ENCODE assay signal across 8 cellular contexts in the genomic region with DNA sequence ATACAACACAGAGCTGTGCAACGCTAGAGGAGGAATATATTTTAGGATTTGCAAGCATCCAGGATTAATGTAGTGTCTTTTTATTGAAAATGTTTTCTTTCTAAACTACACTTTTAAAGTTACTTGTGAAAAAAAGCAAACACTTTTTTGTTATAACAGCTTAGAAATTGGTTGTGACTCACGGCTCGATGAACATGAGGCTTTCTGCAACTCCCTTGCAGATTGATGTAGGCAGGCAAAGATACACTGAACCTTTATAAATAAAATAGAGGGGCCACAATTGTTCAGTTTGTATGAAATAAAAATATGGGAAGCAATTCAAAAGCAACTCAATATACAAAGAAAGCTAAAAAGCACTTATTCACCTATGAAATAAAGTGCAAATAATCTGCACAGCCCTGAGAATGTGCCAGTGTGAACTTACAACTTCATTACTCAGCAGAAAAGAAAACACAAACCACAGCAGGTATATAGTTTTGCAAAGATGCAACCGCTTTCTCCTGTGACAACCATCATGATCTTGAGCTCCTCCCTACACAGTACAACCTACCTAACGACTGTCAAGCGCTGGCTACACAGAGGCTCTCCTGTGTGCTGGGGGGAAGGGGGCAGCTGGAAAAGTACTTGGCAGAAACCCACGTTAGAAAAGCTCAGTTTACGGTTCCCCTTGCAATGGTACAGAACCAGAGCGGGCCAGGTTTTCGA. TPM values are rescaled to one million over a fixed set of nuclear protein-coding genes. Genes with fewer than 3 reads are reported as not detected.
DNase-seq lines count a peak whose midpoint lies in the region; ATAC-seq and TF ChIP-seq lines count a peak whose summit lies in the region.

No MANE protein-coding gene starts in this region.

- in situ Hi-C loops in gastrocnemius medialis (cut with MboI; ENCODE audit: low sequenced_read_pairs in 4 of 4) = no loop called here

- peak overlapping the region; percentile 93 for H3K27ac Mint-ChIP-seq in activated CD8-positive, alpha-beta T cell treated with anti-CD3 and anti-CD28 coated beads for 36 hours

- H3K4me1 ChIP-seq in gastrocnemius medialis = peaks cover 10 to 18% of the 10 kb centered on the region in 2 donors

- TF ChIP-seq POLR2A in gastrocnemius medialis (IDR thresholded peaks at IDR 0.05) = no peak

- peaks cover 6 to 47% of the 10 kb centered on the region in 2 donors for H3K36me3 ChIP-seq in gastrocnemius medialis

- POLR2A ChIA-PET in activated CD8-positive, alpha-beta T cell treated with anti-CD3 and anti-CD28 coated beads for 36 hours (lab: Charles Lee) = interaction anchor here (0.5 to 2.4 kb wide), 14 partner anchors 10 to 1219 kb away, joined by 3 to 7 read pairs (median 4); a partner anchor contains a TSS

- H3K27me3 ChIP-seq in gastrocnemius medialis = no peaks in the 10 kb centered on the region

- CTCF ChIA-PET in activated CD8-positive, alpha-beta T cell treated with anti-CD3 and anti-CD28 coated beads for 36 hours (lab: Charles Lee) = interaction anchor here (0.8 to 3.3 kb wide), 13 partner anchors 9 to 134 kb away, joined by 3 to 18 read pairs (median 4); a partner anchor contains a TSS

- H3K27me3 Mint-ChIP-seq in activated CD8-positive, alpha-beta T cell treated with anti-CD3 and anti-CD28 coated beads for 36 hours = no peaks in the 10 kb centered on the region

- intact Hi-C loops in activated CD8-positive, alpha-beta T cell treated with anti-CD3 and anti-CD28 coated beads for 36 hours (cut with micrococcal nuclease) = no loop called here
- intact Hi-C loops in left cardiac atrium (cut with DNase I) (no loop called here), gastrocnemius medialis (cut with DNase I; ENCODE audit: low total_unique reads) (no loop called here)

- ATAC-seq in HG03097 (IDR thresholded peaks at IDR 0.05; ENCODE audit: low FRiP score, unreplicated experiment) (peak; percentile 13), left cardiac atrium (peak; percentile 10 to 20), gastrocnemius medialis (no peak)
- peak; percentile 12 for ATAC-seq in activated CD8-positive, alpha-beta T cell treated with anti-CD3 and anti-CD28 coated beads for 36 hours

- no peaks in the 10 kb centered on the region for H3K9me3 Mint-ChIP-seq in activated CD8-positive, alpha-beta T cell treated with anti-CD3 and anti-CD28 coated beads for 36 hours

- peaks cover 37% of the 10 kb centered on the region for H3K36me3 Mint-ChIP-seq in activated CD8-positive, alpha-beta T cell treated with anti-CD3 and anti-CD28 coated beads for 36 hours (ENCODE audit: low read depth)

- DNase-seq in activated CD8-positive, alpha-beta T cell treated with anti-CD3 and anti-CD28 coated beads for 36 hours = no peak
- DNase-seq in left cardiac atrium = no peak
- no peak for DNase-seq in gastrocnemius medialis
- no peak for DNase-seq in LoVo (ENCODE audit: low spot score)
- no peak for DNase-seq in globus pallidus (ENCODE audit: low spot score)
- no peak for DNase-seq in HuH-7 (ENCODE audit: low spot score)

- H3K4me3 Mint-ChIP-seq in activated CD8-positive, alpha-beta T cell treated with anti-CD3 and anti-CD28 coated beads for 36 hours = peak overlapping the region; percentile 92

- peaks cover 29% of the 10 kb centered on the region for H3K4me1 Mint-ChIP-seq in activated CD8-positive, alpha-beta T cell treated with anti-CD3 and anti-CD28 coated beads for 36 hours (ENCODE audit: low read depth)

- peak overlapping the region; percentile 92 to 98 (median 94) for H3K27ac ChIP-seq in gastrocnemius medialis

- peak overlapping the region; percentile 97 for H3K4me3 ChIP-seq in GM12875 (ENCODE audit: low read depth, low read length)
- H3K4me3 ChIP-seq in gastrocnemius medialis = peak overlapping the region; percentile 73 to 93 (median 90)

- no peaks in the 10 kb centered on the region for H3K9me3 ChIP-seq in gastrocnemius medialis

- TF ChIP-seq CTCF in GM12875 (IDR thresholded peaks at IDR 0.05; ENCODE audit: borderline replicate concordance, insufficient read depth, low read depth, low read length) (no peak), gastrocnemius medialis (IDR thresholded peaks at IDR 0.05 in 4 of 5, conservative IDR thresholded peaks at IDR 0.05 in 1 of 5) (no peak)
- TF ChIP-seq CTCF in activated CD8-positive, alpha-beta T cell treated with anti-CD3 and anti-CD28 coated beads for 36 hours (IDR thresholded peaks at IDR 0.05) = no peak

RNA-seq across cellular contexts. Expression of a gene that starts 0.9 kb away (rescaled TPM):
- 10 to 100 TPM; 68.0 to 72.8 TPM for total RNA-seq in activated CD8-positive, alpha-beta T cell treated with anti-CD3 and anti-CD28 coated beads for 36 hours
- 10 to 100 TPM; 28.2 to 32.9 TPM for total RNA-seq in left cardiac atrium
- 10 to 100 TPM; 18.4 to 53.5 (median 31.1) TPM for total RNA-seq in gastrocnemius medialis

RNA-seq across cellular contexts. Expression of a gene that starts 6.3 kb away (rescaled TPM):
- total RNA-seq in activated CD8-positive, alpha-beta T cell treated with anti-CD3 and anti-CD28 coated beads for 36 hours = 10 to 100 TPM; 18.3 to 21.5 TPM
- total RNA-seq in left cardiac atrium (100 to 1,000 TPM; 119 to 160 TPM), gastrocnemius medialis (100 to 1,000 TPM in 3 of 4 donors, 10 to 100 TPM in 1; 85.2 to 288 (median 251) TPM)

RNA-seq across cellular contexts. Expression of a gene that starts 47.4 kb away (rescaled TPM):
- not detected for total RNA-seq in activated CD8-positive, alpha-beta T cell treated with anti-CD3 and anti-CD28 coated beads for 36 hours
- total RNA-seq in left cardiac atrium = 10 to 100 TPM; 14.8 to 15.3 TPM
- total RNA-seq in gastrocnemius medialis = 1 to 10 TPM; 1.2 to 2.2 (median 1.6) TPM

RNA-seq across cellular contexts. Expression of a gene that starts 48.0 kb away (rescaled TPM):
- 1 to 10 TPM; 2.2 to 3.2 TPM for total RNA-seq in activated CD8-positive, alpha-beta T cell treated with anti-CD3 and anti-CD28 coated beads for 36 hours
- total RNA-seq in left cardiac atrium (not detected), gastrocnemius medialis (not detected)

RNA-seq across cellular contexts. Expression of a gene that starts 51.8 kb away (rescaled TPM):
- total RNA-seq in activated CD8-positive, alpha-beta T cell treated with anti-CD3 and anti-CD28 coated beads for 36 hours = not detected
- total RNA-seq in left cardiac atrium (100 to 1,000 TPM in 1 of 2 donors, 10 to 100 TPM in 1; 62.0 to 232 TPM), gastrocnemius medialis (100 to 1,000 TPM in 1 of 4 donors, 10 to 100 TPM in 2, not detected in 1; 12.3 to 172 (median 49.7) TPM)

Comparison
In these comparisons a context has a peak if more than half of its experiments do, and no peak if none do; other contexts are left out.
1. ATAC-seq: peak in HG03097 (single experiment), activated CD8-positive, alpha-beta T cell treated with anti-CD3 and anti-CD28 coated beads for 36 hours (single experiment) and left cardiac atrium (2 of 2); none in gastrocnemius medialis (0 of 2).
2. RNA of a gene that starts 47.4 kb away (total RNA-seq): 14.8 to 15.3 TPM in left cardiac atrium; 1.2 to 2.2 TPM in gastrocnemius medialis and not detected in activated CD8-positive, alpha-beta T cell treated with anti-CD3 and anti-CD28 coated beads for 36 hours; every median in the first group is over 4 times any median in the second.